In the genomic region with DNA sequence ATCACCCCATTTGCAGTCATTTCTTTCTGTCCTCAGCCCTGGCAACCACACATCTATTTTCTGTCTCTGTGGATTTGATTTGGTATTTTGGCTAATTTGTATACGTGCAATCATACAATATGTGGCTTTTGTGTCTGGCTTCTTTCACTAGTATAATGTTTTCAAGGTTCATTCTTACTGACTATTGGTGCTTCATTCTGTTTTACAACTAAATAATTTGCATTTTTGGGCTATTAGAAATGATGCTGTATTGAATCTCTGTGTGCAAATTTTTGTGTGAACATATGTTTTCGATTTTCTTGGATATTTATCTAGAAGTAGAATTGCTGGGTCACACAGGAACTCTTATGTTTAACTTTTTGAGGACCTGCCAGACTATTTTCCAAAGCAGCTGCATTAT, we compare ENCODE assay signal across 21 cellular contexts. TPM values are rescaled to one million over a fixed set of nuclear protein-coding genes. Genes with fewer than 3 reads are reported as not detected.
DNase-seq lines count a peak whose midpoint lies in the region; ATAC-seq, FAIRE-seq and TF ChIP-seq lines count a peak whose summit lies in the region.
"Had no signal": no experiment of that assay in that cellular context is flagged by ENCODE, and none has a peak within 500 bp of the region (broad histone marks: within the 10 kb centered on the region; RNA-seq: fewer than 3 reads in every experiment).

No MANE protein-coding gene starts in this region.

- no peaks in the 10 kb centered on the region for H3K36me3 ChIP-seq in neutrophil

- DNase-seq in AG10803 (ENCODE audit: low read depth) (peak; percentile 98), GM03348 (ENCODE audit: low spot score) (peak; percentile 40), kidney glomerular epithelial cell (lab: John Stamatoyannopoulos, UW) (no peak), left colon (no peak), germinal center (ENCODE audit: low spot score) (no peak)
- DNase-seq: Caco-2; CD4-positive, alpha-beta T cell; GF-D8; KBM-7; NCI-H1105 treated with DMSO at 0.1 percent for 48 hours; NCI-H1694; NCI-H2081 treated with DMSO at 0.1 percent for 48 hours had no signal

- no peaks in the 10 kb centered on the region for H3K9me3 ChIP-seq in neutrophil
- H3K9me3 ChIP-seq: A549 had no signal

- no peak for ATAC-seq in left colon
- ATAC-seq: A549, HepG2, Right ventricle myocardium inferior had no signal

- peak; percentile 65 for FAIRE-seq in endometrium (lab: Jason Lieb, UNC)
- FAIRE-seq: A549, GM12892, GM18507, H1, HepG2, RCC 7860 had no signal

- TF ChIP-seq CTCF in AG10803 (conservative IDR thresholded peaks at IDR 0.05; ENCODE audit: low read length) (no peak), neutrophil (IDR thresholded peaks at IDR 0.05) (no peak)

- intact Hi-C loops in left colon (cut with DNase I, micrococcal nuclease), result no loop called here

- H3K4me3 ChIP-seq in AG10803 (ENCODE audit: low read length), result no peak overlapping the region
- no peak overlapping the region for H3K4me3 ChIP-seq in neutrophil (ENCODE audit: low read depth in 1 of 2, low read length in 1 of 2)
- H3K4me3 ChIP-seq: A549 had no signal

- peaks cover 17% of the 10 kb centered on the region in 2 experiments for H3K4me1 ChIP-seq in neutrophil (ENCODE audit: control insufficient read depth in 1 of 2, insufficient read depth in 1 of 2, low read depth in 1 of 2, low read length in 1 of 2)
- H3K4me1 ChIP-seq: A549, Caco-2 had no signal

- H3K27ac ChIP-seq in neutrophil, result peak overlapping the region; percentile 18
- H3K27ac ChIP-seq: A549 had no signal

- H3K27me3 ChIP-seq in neutrophil, result no peaks in the 10 kb centered on the region

RNA-seq across cellular contexts. Expression of a gene that starts 24.8 kb away (rescaled TPM):
- 10 to 100 TPM; 33.3 to 33.8 TPM for total RNA-seq in left colon

Comparison
In these comparisons a context has a peak if more than half of its experiments do, and no peak if none do; other contexts are left out.
1. DNase-seq: peak in AG10803 (single experiment) and GM03348 (single experiment); none in kidney glomerular epithelial cell (single experiment), left colon (0 of 2) and germinal center (single experiment).